ENCODE assay signal across 12 cellular contexts in genomic region chr17:63866625-63867024, GRCh38. TPM values are rescaled to one million over a fixed set of nuclear protein-coding genes. Genes with fewer than 3 reads are reported as not detected.
DNase-seq lines count a peak whose midpoint lies in the region; ATAC-seq and TF ChIP-seq lines count a peak whose summit lies in the region.
"Not testable (repeated sequence)": the region's sequence is repeated elsewhere in the genome, so short reads cannot be mapped to it uniquely, and the experiment has no call there.
"Had no signal": no experiment of that assay in that cellular context is flagged by ENCODE, and none has a peak within 500 bp of the region (broad histone marks: within the 10 kb centered on the region; RNA-seq: fewer than 3 reads in every experiment).

No MANE protein-coding gene starts in this region.

- not testable (repeated sequence) for H3K4me1 Mint-ChIP-seq in stimulated activated memory B cell treated with anti-CD40 and anti-IgM and Interleukin-4, amounts not matched to agents 10 μg/mL and 1 μg/mL and 100 μg/mL, for 72 hours

- H3K36me3 Mint-ChIP-seq in stimulated activated memory B cell treated with anti-CD40 and anti-IgM and Interleukin-4, amounts not matched to agents 10 μg/mL and 1 μg/mL and 100 μg/mL, for 72 hours, result not testable (repeated sequence)

- H3K9me3 ChIP-seq in IMR-90 (ENCODE audit: control insufficient read depth, insufficient read depth, low read length); left lung: not testable (repeated sequence)

- not testable (repeated sequence) for H2BK20ac ChIP-seq in IMR-90 (ENCODE audit: low read depth, low read length)

- not testable (repeated sequence) for H3K27ac ChIP-seq in IMR-90 (ENCODE audit: insufficient read depth, low read length); left lung

- H3K79me1 ChIP-seq in IMR-90 (ENCODE audit: low read depth in 1 of 2, low read length in 2 of 2), result not testable (repeated sequence)

- not testable (repeated sequence) for H4K8ac ChIP-seq in IMR-90 (ENCODE audit: low read depth in 2 of 2, low read length in 2 of 2)

- not testable (repeated sequence) for H4K91ac ChIP-seq in IMR-90 (ENCODE audit: insufficient read depth, low read depth, low read length)

- dilution Hi-C loops in IMR-90 (cut with HindIII; ENCODE audit: low sequenced_read_pairs, unreplicated experiment), result not testable (repeated sequence)

- not testable (repeated sequence) for H3K4me2 ChIP-seq in IMR-90 (ENCODE audit: low read depth, low read length)

- not testable (repeated sequence) for H3K36me3 ChIP-seq in IMR-90 (ENCODE audit: control insufficient read depth, insufficient read depth, low read length); left lung

- not testable (repeated sequence) for H2AK5ac ChIP-seq in IMR-90 (ENCODE audit: low read depth, low read length)

- no CpG with 5 or more reads among the region's 7 CpGs for WGBS in IMR-90 (ENCODE audit: extremely low coverage in 2 of 2, insufficient read length in 1 of 2), 2 experiments

- not testable (repeated sequence) for H4K20me1 ChIP-seq in IMR-90 (ENCODE audit: insufficient read depth, low read length)

- not testable (repeated sequence) for H3K4me1 ChIP-seq in IMR-90 (ENCODE audit: control insufficient read depth, insufficient read depth, low read length); left lung

- H3K4ac ChIP-seq in IMR-90 (ENCODE audit: low read depth, low read length), result not testable (repeated sequence)

- intact Hi-C loops in IMR-90 (cut with micrococcal nuclease); left lung (cut with DNase I): not testable (repeated sequence)

- not testable (repeated sequence) for H2BK120ac ChIP-seq in IMR-90 (ENCODE audit: low read depth, low read length)

- H3K9me1 ChIP-seq in IMR-90 (ENCODE audit: insufficient read depth, low read length), result not testable (repeated sequence)

- not testable (repeated sequence) for H3K18ac ChIP-seq in IMR-90 (ENCODE audit: low read depth, low read length)

- not testable (repeated sequence) for H3K4me3 ChIP-seq in IMR-90 (ENCODE audit: insufficient read depth, low read depth, low read length); WI38 (ENCODE audit: low read depth, low read length); epithelial cell of esophagus (ENCODE audit: low read length); left lung

- POLR2A ChIA-PET in IMR-90 (lab: Charles Lee; ENCODE audit: unreplicated experiment), result not testable (repeated sequence)

- in situ Hi-C loops in IMR-90 (cut with MboI; ENCODE audit: low sequenced_read_pairs), result not testable (repeated sequence)

- H2BK5ac ChIP-seq in IMR-90 (ENCODE audit: low read depth, low read length, poor library complexity, severe bottlenecking), result not testable (repeated sequence)

- not testable (repeated sequence) for H3K27me3 Mint-ChIP-seq in stimulated activated memory B cell treated with anti-CD40 and anti-IgM and Interleukin-4, amounts not matched to agents 10 μg/mL and 1 μg/mL and 100 μg/mL, for 72 hours

- not testable (repeated sequence) for H3K14ac ChIP-seq in IMR-90 (replicated peaks; ENCODE audit: low read depth, low read length)

- H3K23ac ChIP-seq in IMR-90 (ENCODE audit: low read depth, low read length), result not testable (repeated sequence)

- ATAC-seq in IMR-90 (ENCODE audit: low read depth), result peak; percentile 56
- ATAC-seq in left lung, result peak; percentile 31
- ATAC-seq in stimulated activated memory B cell treated with anti-CD40 and anti-IgM and Interleukin-4, amounts not matched to agents 10 μg/mL and 1 μg/mL and 100 μg/mL, for 72 hours, result not testable (repeated sequence)

- H3K9ac ChIP-seq in IMR-90 (ENCODE audit: low read depth, low read length), result not testable (repeated sequence)

- not testable (repeated sequence) for BruUV-seq in IMR-90 (replicated peaks; lab: Mats Ljungman, UMichigan)

- H3K4me3 Mint-ChIP-seq in stimulated activated memory B cell treated with anti-CD40 and anti-IgM and Interleukin-4, amounts not matched to agents 10 μg/mL and 1 μg/mL and 100 μg/mL, for 72 hours, result not testable (repeated sequence)

- H3K27me3 ChIP-seq in IMR-90 (ENCODE audit: control insufficient read depth, insufficient read depth, low read length); left lung: not testable (repeated sequence)

- peak overlapping the region; percentile 67 for H3K27ac Mint-ChIP-seq in stimulated activated memory B cell treated with anti-CD40 and anti-IgM and Interleukin-4, amounts not matched to agents 10 μg/mL and 1 μg/mL and 100 μg/mL, for 72 hours

- CTCF ChIA-PET in IMR-90 (lab: Yijun Ruan, JAX), result interaction anchor here (1.5 to 1.8 kb wide), 3 partner anchors 15 to 32 kb away, joined by 3 to 7 read pairs (median 4); partner anchors contain the start of gene GH2

- H3K56ac ChIP-seq in IMR-90 (ENCODE audit: extremely low read depth, insufficient read depth, low read length), result not testable (repeated sequence)

- TF ChIP-seq CTCF in IMR-90 (conservative IDR thresholded peaks at IDR 0.05; ENCODE audit: low read depth, low read length) (0 out of 2 replicates have a peak, but pooled peaks have one; percentile 13), WI38 (IDR thresholded peaks at IDR 0.05; ENCODE audit: low read depth, low read length) (peak; percentile 9; the same call in 1 of the 2 replicates), epithelial cell of esophagus (IDR thresholded peaks at IDR 0.05; ENCODE audit: insufficient read depth, low read depth, low read length, missing control alignments) (peak; percentile 7)
- not testable (repeated sequence) for TF ChIP-seq CTCF in left lung (IDR thresholded peaks at IDR 0.05)

- not testable (repeated sequence) for H2AK9ac ChIP-seq in IMR-90 (replicated peaks; ENCODE audit: low read depth, low read length, poor library complexity)

- H3K9me3 Mint-ChIP-seq in stimulated activated memory B cell treated with anti-CD40 and anti-IgM and Interleukin-4, amounts not matched to agents 10 μg/mL and 1 μg/mL and 100 μg/mL, for 72 hours, result not testable (repeated sequence)

- H2BK15ac ChIP-seq in IMR-90 (ENCODE audit: low read depth, low read length), result not testable (repeated sequence)

- H2AFZ ChIP-seq in IMR-90 (replicated peaks; ENCODE audit: low read length, poor library complexity), result not testable (repeated sequence)

- TF ChIP-seq RAD21 in IMR-90 (IDR thresholded peaks at IDR 0.05; ENCODE audit: low read length), result not testable (repeated sequence)

- H4K5ac ChIP-seq in IMR-90 (ENCODE audit: low read depth, low read length), result not testable (repeated sequence)

- not testable (repeated sequence) for TF ChIP-seq POLR2A in IMR-90 (IDR thresholded peaks at IDR 0.05; ENCODE audit: low read depth, low read length)

- peak; percentile 50 for DNase-seq in DMS 273 (lab: John Stamatoyannopoulos, UW; ENCODE audit: unreplicated experiment)
- DNase-seq in IMR-90; epithelial cell of esophagus (ENCODE audit: low read depth); left lung: not testable (repeated sequence)

RNA-seq across cellular contexts. Expression of gene CSH2, which starts 6.9 kb away (rescaled TPM):
- total RNA-seq in IMR-90 (2012; rRNA removed) (not detected in 2 replicates), left lung (not detected)
- not detected in 2 replicates for polyA plus RNA-seq in IMR-90 (2012; rRNA removed)
- not detected in 2 replicates for polyA plus RNA-seq in IMR-90 (2012; cell fraction: cytosol; rRNA removed)
- polyA plus RNA-seq in IMR-90 (2012; cell fraction: nucleus; rRNA removed; ENCODE audit: low replicate concordance), result not detected in 2 replicates
- total RNA-seq: Daoy, esophagus squamous epithelium, lower leg skin, PC-9, SJCRH30 had no signal

RNA-seq across cellular contexts. Expression of gene GH2, which starts 15.1 kb away (rescaled TPM):
- total RNA-seq in IMR-90 (2012; rRNA removed), result not detected in 2 replicates
- not detected in 2 replicates for polyA plus RNA-seq in IMR-90 (2012; rRNA removed)
- not detected in 2 replicates for polyA plus RNA-seq in IMR-90 (2012; cell fraction: cytosol; rRNA removed)
- not detected in 2 replicates for polyA plus RNA-seq in IMR-90 (2012; cell fraction: nucleus; rRNA removed; ENCODE audit: low replicate concordance)
- not detected for total RNA-seq in left lung
- total RNA-seq: Daoy, esophagus squamous epithelium, lower leg skin, PC-9, SJCRH30, T-helper 17 cell had no signal

RNA-seq across cellular contexts. Expression of gene SMARCD2, which starts 24.1 kb away (rescaled TPM):
- total RNA-seq in IMR-90 (2012; rRNA removed) (72.8 and 91.2 TPM in 2 replicates), left lung (10 to 100 TPM; 59.2 to 82.5 TPM)
- 53.7 and 56.9 TPM in 2 replicates for polyA plus RNA-seq in IMR-90 (2012; rRNA removed)
- 28.3 and 43.2 TPM in 2 replicates for polyA plus RNA-seq in IMR-90 (2012; cell fraction: cytosol; rRNA removed)
- polyA plus RNA-seq in IMR-90 (2012; cell fraction: nucleus; rRNA removed; ENCODE audit: low replicate concordance), result 64.7 and 69.4 TPM in 2 replicates

RNA-seq across cellular contexts. Expression of gene CSH1, which starts 29.7 kb away (rescaled TPM):
- not detected in 2 replicates for total RNA-seq in IMR-90 (2012; rRNA removed)
- not detected in 2 replicates for polyA plus RNA-seq in IMR-90 (2012; rRNA removed)
- not detected in 2 replicates for polyA plus RNA-seq in IMR-90 (2012; cell fraction: cytosol; rRNA removed)
- not detected in 2 replicates for polyA plus RNA-seq in IMR-90 (2012; cell fraction: nucleus; rRNA removed; ENCODE audit: low replicate concordance)
- not detected for total RNA-seq in left lung
- total RNA-seq: Daoy, esophagus squamous epithelium, lower leg skin, PC-9, SJCRH30 had no signal

RNA-seq across cellular contexts. Expression of gene FTSJ3, which starts 39.2 kb away (rescaled TPM):
- total RNA-seq in IMR-90 (2012; rRNA removed) (68.1 and 69.4 TPM in 2 replicates), left lung (10 to 100 TPM; 32.1 to 47.4 TPM)
- polyA plus RNA-seq in IMR-90 (2012; rRNA removed), result 45.4 and 51.3 TPM in 2 replicates
- polyA plus RNA-seq in IMR-90 (2012; cell fraction: cytosol; rRNA removed), result 22.2 and 33.6 TPM in 2 replicates
- 63.3 and 90.0 TPM in 2 replicates for polyA plus RNA-seq in IMR-90 (2012; cell fraction: nucleus; rRNA removed; ENCODE audit: low replicate concordance)
